Comparison of ENCODE assay signal across 8 cellular contexts in genomic region chr18:24014986-24015896, GRCh38. TPM values are rescaled to one million over a fixed set of nuclear protein-coding genes. Genes with fewer than 3 reads are reported as not detected.
DNase-seq lines count a peak whose midpoint lies in the region; ATAC-seq and TF ChIP-seq lines count a peak whose summit lies in the region.

No MANE protein-coding gene starts in this region.

- H4K12ac ChIP-seq in trophoblast cell (ENCODE audit: low read depth, low read length) = peak overlapping the region; percentile 49

- H2BK120ac ChIP-seq in trophoblast cell (ENCODE audit: insufficient read depth, low read length, poor library complexity) = peak overlapping the region; percentile 72

- no peak overlapping the region for H2AK5ac ChIP-seq in trophoblast cell (ENCODE audit: low read length)

- peaks cover 4% of the 10 kb centered on the region for H3F3A ChIP-seq in SK-N-SH (replicated peaks; ENCODE audit: insufficient read depth)

- no peaks in the 10 kb centered on the region for H3K9me3 Mint-ChIP-seq in CD14-positive monocyte

- H4K91ac ChIP-seq in trophoblast cell (ENCODE audit: low read depth, low read length) = peak overlapping the region; percentile 91

- TF ChIP-seq CTCF in CD14-positive monocyte (IDR thresholded peaks at IDR 0.05) = no peak
- TF ChIP-seq CTCF in SK-N-SH (IDR thresholded peaks at IDR 0.05) = no peak

- ATAC-seq in left cardiac atrium (peak; percentile 28 to 45), GM21447 (IDR thresholded peaks at IDR 0.05; ENCODE audit: unreplicated experiment) (no peak)

- peaks cover 12% of the 10 kb centered on the region for H3K79me1 ChIP-seq in trophoblast cell (ENCODE audit: low read length)

- DNase-seq in CD14-positive monocyte (ENCODE audit: low spot score) = peak; percentile 48
- peak; percentile 33 for DNase-seq in HK-2 (ENCODE audit: unreplicated experiment)
- DNase-seq in SK-N-SH = peak; percentile 86
- peak in 33 of 58 donors; percentile 4 to 66 (median 31) for DNase-seq in anterior cingulate cortex (lab: John Stamatoyannopoulos, UW)
- peak; percentile 58 for DNase-seq in left cardiac atrium
- peak; percentile 81 to 93 for DNase-seq in trophoblast cell
- no peak for DNase-seq in NCI-H446 treated with DMSO at 0.1 percent for 48 hours (lab: John Stamatoyannopoulos, UW)

- 0 out of 2 replicates have a peak, but pooled peaks cover 15% of the 10 kb centered on the region for H4K20me1 ChIP-seq in SK-N-SH (ENCODE audit: insufficient read depth)

- peak overlapping the region; percentile 94 for H3K14ac ChIP-seq in trophoblast cell (ENCODE audit: low read length)

- peak overlapping the region; percentile 7 for H2BK12ac ChIP-seq in trophoblast cell (ENCODE audit: low read length)

- H3K9me3 ChIP-seq in SK-N-SH (no peaks in the 10 kb centered on the region), trophoblast cell (ENCODE audit: insufficient read depth, low read depth, low read length) (no peaks in the 10 kb centered on the region)

- H2BK5ac ChIP-seq in trophoblast cell (ENCODE audit: low read depth, low read length, poor library complexity) = peak overlapping the region; percentile 61

- H3K27me3 Mint-ChIP-seq in CD14-positive monocyte (ENCODE audit: low read depth in 3 of 3) = no peaks in the 10 kb centered on the region

- H3K9ac ChIP-seq in SK-N-SH (peak overlapping the region; percentile 84), trophoblast cell (ENCODE audit: low read length) (peak overlapping the region; percentile 81)

- 1% methylated on average over 25 of the region's 55 CpGs for WGBS in SK-N-SH (ENCODE audit: low lambda C conversion rate)
- 100% methylated on average over 2 of the region's 55 CpGs for WGBS in trophoblast cell (ENCODE audit: extremely low coverage, insufficient coverage, insufficient read length)

- peak overlapping the region; percentile 82; the same call in 1 of the 2 replicates for H2AFZ ChIP-seq in SK-N-SH (ENCODE audit: low read depth)
- H2AFZ ChIP-seq in trophoblast cell (ENCODE audit: insufficient read depth, low read length, poor library complexity) = peak overlapping the region; percentile 80

- peaks cover 48% of the 10 kb centered on the region for H3K79me2 ChIP-seq in SK-N-SH (ENCODE audit: insufficient read depth)
- peaks cover 8% of the 10 kb centered on the region for H3K79me2 ChIP-seq in trophoblast cell (ENCODE audit: control insufficient read depth, insufficient read depth, low read length, poor library complexity)

- POLR2A ChIA-PET in SK-N-SH (lab: Yijun Ruan, JAX) = interaction anchor here (0.6 to 1.2 kb wide), 3 partner anchors 8 to 104 kb away, joined by 3 to 6 read pairs (median 3); no protein-coding TSS in a partner anchor

- H3K4me2 ChIP-seq in SK-N-SH = peak overlapping the region; percentile 90
- H3K4me2 ChIP-seq in trophoblast cell (ENCODE audit: low read length) = peak overlapping the region; percentile 97

- TF ChIP-seq RAD21 in SK-N-SH (IDR thresholded peaks at IDR 0.05; ENCODE audit: low read length) = no peak

- H3K36me3 ChIP-seq in SK-N-SH (replicated peaks in 1 of 2; ENCODE audit: control insufficient read depth in 1 of 2, insufficient read depth in 2 of 2, low read length in 1 of 2) = peaks cover 0 to 2% of the 10 kb centered on the region in 2 experiments
- H3K36me3 ChIP-seq in trophoblast cell (ENCODE audit: control insufficient read depth in 1 of 2, insufficient read depth in 2 of 2, low read length in 2 of 2) = no peaks in the 10 kb centered on the region

- TF ChIP-seq EP300 in SK-N-SH (IDR thresholded peaks at IDR 0.05; ENCODE audit: borderline replicate concordance in 1 of 2, low read depth in 1 of 2, low read length in 1 of 2) = no peak

- H3K9me2 ChIP-seq in SK-N-SH = no peaks in the 10 kb centered on the region

- CTCF ChIA-PET in SK-N-SH (lab: Yijun Ruan, JAX) = interaction anchor here (0.6 to 2.8 kb wide), 10 partner anchors 13 to 107 kb away, joined by 3 to 9 read pairs (median 4); no protein-coding TSS in a partner anchor

- H4K8ac ChIP-seq in trophoblast cell (ENCODE audit: low read depth, low read length) = peak overlapping the region; percentile 57

- H3K23ac ChIP-seq in trophoblast cell (ENCODE audit: low read length) = no peak overlapping the region

- H3K4ac ChIP-seq in trophoblast cell (ENCODE audit: low read depth, low read length) = peak overlapping the region; percentile 70

- intact Hi-C loops in CD14-positive monocyte (cut with micrococcal nuclease) = loop anchor here in 1 of 2 donors (10.0 kb wide), 1 partner anchor 100 kb away; no protein-coding TSS in a partner anchor
- intact Hi-C loops in left cardiac atrium (cut with DNase I) = loop anchor here (10.0 kb wide), 3 partner anchors 50 to 100 kb away; no protein-coding TSS in a partner anchor

- H3K4me1 ChIP-seq in SK-N-SH (ENCODE audit: control insufficient read depth in 1 of 2, insufficient read depth in 2 of 2, low read depth in 1 of 2, low read length in 1 of 2) (peaks cover 13 to 14% of the 10 kb centered on the region in 2 experiments; a peak in 3 of 4 replicates), trophoblast cell (ENCODE audit: control insufficient read depth in 1 of 2, insufficient read depth in 2 of 2, low read length in 2 of 2) (peaks cover 3 to 7% of the 10 kb centered on the region in 2 experiments)

- H3K4me3 ChIP-seq in SK-N-SH (ENCODE audit: low read depth in 2 of 2, low read length in 1 of 2) (peak overlapping the region; percentile 89 to 92), trophoblast cell (ENCODE audit: low read depth, low read length) (peak overlapping the region; percentile 85)

- H3K27ac Mint-ChIP-seq in CD14-positive monocyte = peak overlapping the region; percentile 65 to 86 (median 77)

- peak overlapping the region; percentile 87 for H3K18ac ChIP-seq in trophoblast cell (ENCODE audit: low read length)

- no peaks in the 10 kb centered on the region for H3K36me3 Mint-ChIP-seq in CD14-positive monocyte

- peak overlapping the region; percentile 61 to 86; a peak in 3 of 4 replicates for H3K27ac ChIP-seq in SK-N-SH (ENCODE audit: low read depth in 2 of 2, low read length in 1 of 2)
- H3K27ac ChIP-seq in trophoblast cell (ENCODE audit: low read depth, low read length) = peak overlapping the region; percentile 42

- H3K4me3 Mint-ChIP-seq in CD14-positive monocyte = peak overlapping the region; percentile 95

- H3K4me1 Mint-ChIP-seq in CD14-positive monocyte = peaks cover 74% of the 10 kb centered on the region

- H3K27me3 ChIP-seq in SK-N-SH (ENCODE audit: insufficient read depth) = no peaks in the 10 kb centered on the region
- H3K27me3 ChIP-seq in trophoblast cell (ENCODE audit: insufficient read depth, low read length) = no peaks in the 10 kb centered on the region

TF ChIP-seq in SK-N-SH, 30 proteins besides CTCF, POLR2A, EP300 and RAD21:
- TF ChIP-seq, protein P1, sequence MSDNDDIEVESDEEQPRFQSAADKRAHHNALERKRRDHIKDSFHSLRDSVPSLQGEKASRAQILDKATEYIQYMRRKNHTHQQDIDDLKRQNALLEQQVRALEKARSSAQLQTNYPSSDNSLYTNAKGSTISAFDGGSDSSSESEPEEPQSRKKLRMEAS (IDR thresholded peaks at IDR 0.05; ENCODE audit: low read depth) = peak; percentile 65
- TF ChIP-seq MXI1 (IDR thresholded peaks at IDR 0.05; ENCODE audit: low read depth, low read length) (peak; percentile 91), TEAD4 (IDR thresholded peaks at IDR 0.05; ENCODE audit: borderline replicate concordance, insufficient read depth) (no peak)

RNA-seq across cellular contexts. Expression of gene TTC39C, which starts 0.7 kb away (rescaled TPM):
- polyA plus RNA-seq in CD14-positive monocyte = 1 to 10 TPM; 4.3 to 8.3 TPM
- polyA plus RNA-seq in SK-N-SH (2012; rRNA removed) = 8.6 and 9.8 TPM in 2 replicates
- 10.4 and 13.6 TPM in 2 replicates for polyA plus RNA-seq in SK-N-SH (2012; cell fraction: cytosol; rRNA removed)
- 14.1 and 16.2 TPM in 2 replicates for polyA plus RNA-seq in SK-N-SH (2012; cell fraction: nucleus; rRNA removed)
- total RNA-seq in left cardiac atrium = 1 to 10 TPM; 7.6 to 8.9 TPM
- polyA plus RNA-seq in trophoblast cell (2013) = 8.6 and 8.8 TPM in 2 replicates
